Comparison of ENCODE assay signal across 8 cellular contexts in genomic region chr17:8117980-8118768, GRCh38. TPM values are rescaled to one million over a fixed set of nuclear protein-coding genes. Genes with fewer than 3 reads are reported as not detected.
DNase-seq lines count a peak whose midpoint lies in the region; ATAC-seq and TF ChIP-seq lines count a peak whose summit lies in the region.

Gene ALOXE3 (minus strand): TSS chr17:8118514. CDS start chr17:8117990, 524 bp downstream.

- no peak for TF ChIP-seq CTCF in fibroblast of villous mesenchyme (IDR thresholded peaks at IDR 0.05; ENCODE audit: insufficient read depth, low read depth, low read length)

- H2BK5ac ChIP-seq in neuronal stem cell (ENCODE audit: low read length) = peak within 1 kb of the TSS; percentile 16

- peak within 1 kb of the TSS; percentile 72 for H3K14ac ChIP-seq in neuronal stem cell (ENCODE audit: low read length)

- peak within 1 kb of the TSS; percentile 78 to 100 (median 94) for H3K27ac Mint-ChIP-seq in CD8-positive, alpha-beta memory T cell
- H3K27ac Mint-ChIP-seq in activated CD8-positive, alpha-beta T cell treated with anti-CD3 and anti-CD28 coated beads, Interleukin-2, amount 10 ng/mL, durations not matched to agents 7 days and 5 days = peak within 1 kb of the TSS; percentile 91

- no peak within 1 kb of the TSS for H2BK12ac ChIP-seq in neuronal stem cell (ENCODE audit: low read length)

- peak within 1 kb of the TSS; percentile 99 for H3K4me3 ChIP-seq in CD8-positive, alpha-beta memory T cell (ENCODE audit: low read length)
- peak within 1 kb of the TSS; percentile 73 for H3K4me3 ChIP-seq in fibroblast of villous mesenchyme (ENCODE audit: low read depth, low read length)
- H3K4me3 ChIP-seq in neuronal stem cell (ENCODE audit: low read length in 2 of 2) = peak within 1 kb of the TSS; percentile 62 to 88

- peaks cover 44 to 54% of the 10 kb centered on the region in 2 donors for H3K27me3 Mint-ChIP-seq in CD8-positive, alpha-beta memory T cell
- peaks cover 51% of the 10 kb centered on the region for H3K27me3 Mint-ChIP-seq in activated CD8-positive, alpha-beta T cell treated with anti-CD3 and anti-CD28 coated beads, Interleukin-2, amount 10 ng/mL, durations not matched to agents 7 days and 5 days (ENCODE audit: low read depth)

- POLR2A ChIA-PET in CD8-positive, alpha-beta memory T cell (lab: Charles Lee) = interaction anchor here (1.1 to 2.7 kb wide), 5 partner anchors 8 to 129 kb away, joined by 3 to 37 read pairs (median 9); partner anchors contain the start of gene CTC1
- POLR2A ChIA-PET in activated CD8-positive, alpha-beta T cell treated with anti-CD3 and anti-CD28 coated beads, Interleukin-2, amount 10 ng/mL, durations not matched to agents 7 days and 5 days (lab: Charles Lee) = interaction anchor here (0.6 to 2.9 kb wide), 4 partner anchors 38 to 129 kb away, joined by 3 to 42 read pairs (median 14); partner anchors contain the start of gene CTC1

- no peak within 1 kb of the TSS for H3K4ac ChIP-seq in neuronal stem cell (ENCODE audit: low read length)

- H2BK15ac ChIP-seq in neuronal stem cell (ENCODE audit: low read length) = no peak within 1 kb of the TSS

- H3K9me3 ChIP-seq in CD8-positive, alpha-beta memory T cell (ENCODE audit: low read length) = no peaks in the 10 kb centered on the region
- H3K9me3 ChIP-seq in neuronal stem cell (replicated peaks in 1 of 2; ENCODE audit: control insufficient read depth in 2 of 2, insufficient read depth in 1 of 2, low read depth in 1 of 2, low read length in 2 of 2) = no peaks in the 10 kb centered on the region

- peak within 1 kb of the TSS; percentile 84 to 98 (median 94) for H3K4me3 Mint-ChIP-seq in CD8-positive, alpha-beta memory T cell
- peak within 1 kb of the TSS; percentile 89 for H3K4me3 Mint-ChIP-seq in activated CD8-positive, alpha-beta T cell treated with anti-CD3 and anti-CD28 coated beads, Interleukin-2, amount 10 ng/mL, durations not matched to agents 7 days and 5 days

- H2AFZ ChIP-seq in neuronal stem cell (ENCODE audit: low read length) = peak within 1 kb of the TSS; percentile 91

- DNase-seq in CD8-positive, alpha-beta memory T cell = no peak
- DNase-seq in HT1080 (ENCODE audit: low read depth) (peak; percentile 82), fibroblast of villous mesenchyme (ENCODE audit: low read depth) (peak; percentile 51), neuronal stem cell (ENCODE audit: low spot score) (peak; percentile 40), GM19238 (ENCODE audit: insufficient read length, low spot score) (no peak), left lobe of liver (ENCODE audit: low spot score) (no peak)
- DNase-seq in activated CD8-positive, alpha-beta T cell treated with anti-CD3 and anti-CD28 coated beads, Interleukin-2, amount 10 ng/mL, durations not matched to agents 7 days and 5 days = no peak
- DNase-seq in stimulated activated CD8-positive, alpha-beta memory T cell treated with anti-CD3 and anti-CD28 coated beads, Interleukin-4, amount 100 ng/mL, for 48 hours = no peak

- H3K27ac ChIP-seq in CD8-positive, alpha-beta memory T cell (ENCODE audit: low read depth, low read length) = peak within 1 kb of the TSS; percentile 41
- H3K27ac ChIP-seq in neuronal stem cell (replicated peaks; ENCODE audit: low read length) = peak within 1 kb of the TSS; percentile 62

- H3K79me1 ChIP-seq in neuronal stem cell (ENCODE audit: low read depth, low read length) = no peaks in the 10 kb centered on the region

- no peak within 1 kb of the TSS for H2AK5ac ChIP-seq in neuronal stem cell (ENCODE audit: low read depth, low read length)

- CTCF ChIA-PET in CD8-positive, alpha-beta memory T cell (lab: Charles Lee) = interaction anchor here (0.8 to 6.6 kb wide), 32 partner anchors 9 to 202 kb away, joined by 3 to 76 read pairs (median 7); partner anchors contain the start of genes ALOX12B, AURKB, BORCS6 and PER1
- CTCF ChIA-PET in activated CD8-positive, alpha-beta T cell treated with anti-CD3 and anti-CD28 coated beads, Interleukin-2, amount 10 ng/mL, durations not matched to agents 7 days and 5 days (lab: Charles Lee) = interaction anchor here (0.6 to 6.9 kb wide), 28 partner anchors 9 to 431 kb away, joined by 3 to 93 read pairs (median 18); partner anchors contain the start of genes CTC1, KRABD2, PFAS and TP53

- H3K4me2 ChIP-seq in neuronal stem cell (ENCODE audit: insufficient read depth, low read length, poor library complexity, severe bottlenecking) = peak within 1 kb of the TSS; percentile 98

- H3K27me3 ChIP-seq in CD8-positive, alpha-beta memory T cell (ENCODE audit: insufficient read depth, low read length, poor library complexity, severe bottlenecking) = peaks cover 27% of the 10 kb centered on the region
- peaks cover 3 to 51% (median 45%) of the 10 kb centered on the region in 3 experiments for H3K27me3 ChIP-seq in neuronal stem cell (ENCODE audit: control insufficient read depth in 3 of 3, insufficient read depth in 3 of 3, low read depth in 1 of 3, low read length in 3 of 3)

- WGBS in neuronal stem cell (ENCODE audit: extremely low coverage in 2 of 2, insufficient read length in 2 of 2, insufficient replicate concordance in 1 of 2), 2 donors = no CpG with 5 or more reads among the region's 33 CpGs

- no peak for ATAC-seq in activated CD8-positive, alpha-beta T cell treated with anti-CD3 and anti-CD28 coated beads, Interleukin-2, amount 10 ng/mL, durations not matched to agents 7 days and 5 days
- ATAC-seq in left lobe of liver = no peak

- no peak within 1 kb of the TSS for H4K91ac ChIP-seq in neuronal stem cell (ENCODE audit: low read depth, low read length, poor library complexity)

- peaks cover 38 to 53% (median 52%) of the 10 kb centered on the region in 3 donors for H3K4me1 Mint-ChIP-seq in CD8-positive, alpha-beta memory T cell
- peaks cover 43% of the 10 kb centered on the region for H3K4me1 Mint-ChIP-seq in activated CD8-positive, alpha-beta T cell treated with anti-CD3 and anti-CD28 coated beads, Interleukin-2, amount 10 ng/mL, durations not matched to agents 7 days and 5 days (ENCODE audit: low read depth)

- H3K23ac ChIP-seq in neuronal stem cell (ENCODE audit: low read depth, low read length, poor library complexity) = peak within 1 kb of the TSS; percentile 89

- peak within 1 kb of the TSS; percentile 84 for H3K18ac ChIP-seq in neuronal stem cell (ENCODE audit: low read length)

- no peak within 1 kb of the TSS for H2BK120ac ChIP-seq in neuronal stem cell (ENCODE audit: low read depth, low read length)

- H3K36me3 Mint-ChIP-seq in CD8-positive, alpha-beta memory T cell = peaks cover 0 to 12% (median 1%) of the 10 kb centered on the region in 3 donors
- H3K36me3 Mint-ChIP-seq in activated CD8-positive, alpha-beta T cell treated with anti-CD3 and anti-CD28 coated beads, Interleukin-2, amount 10 ng/mL, durations not matched to agents 7 days and 5 days (ENCODE audit: low read depth) = peaks cover 5% of the 10 kb centered on the region

- H3K4me1 ChIP-seq in CD8-positive, alpha-beta memory T cell (ENCODE audit: insufficient read depth, low read length) = peaks cover 42% of the 10 kb centered on the region
- H3K4me1 ChIP-seq in neuronal stem cell (ENCODE audit: control insufficient read depth in 2 of 2, insufficient read depth in 1 of 2, low read depth in 1 of 2, low read length in 2 of 2) = peaks cover 10 to 17% of the 10 kb centered on the region in 2 donors

- H3K36me3 ChIP-seq in CD8-positive, alpha-beta memory T cell (ENCODE audit: insufficient read depth, low read length) = no peaks in the 10 kb centered on the region
- no peaks in the 10 kb centered on the region for H3K36me3 ChIP-seq in neuronal stem cell (replicated peaks in 1 of 2; ENCODE audit: control insufficient read depth in 2 of 2, insufficient read depth in 2 of 2, low read length in 2 of 2)

- peak within 1 kb of the TSS; percentile 90 for H3K9ac ChIP-seq in neuronal stem cell (ENCODE audit: low read depth, low read length, poor library complexity)

- H4K8ac ChIP-seq in neuronal stem cell (ENCODE audit: low read depth, low read length) = no peak within 1 kb of the TSS

- H3K9me3 Mint-ChIP-seq in CD8-positive, alpha-beta memory T cell = peaks cover 0 to 15% (median 8%) of the 10 kb centered on the region in 5 donors
- no peaks in the 10 kb centered on the region for H3K9me3 Mint-ChIP-seq in activated CD8-positive, alpha-beta T cell treated with anti-CD3 and anti-CD28 coated beads, Interleukin-2, amount 10 ng/mL, durations not matched to agents 7 days and 5 days (ENCODE audit: insufficient read depth)

RNA-seq across cellular contexts. Expression of gene ALOXE3, which starts in this region (rescaled TPM):
- total RNA-seq in CD8-positive, alpha-beta memory T cell = not detected
- not detected for polyA plus RNA-seq in CD8-positive, alpha-beta memory T cell
- 0.60 and 1.0 TPM in 2 replicates for total RNA-seq in HT1080 (2014; rRNA removed; shearing (Covaris generic))
- polyA plus RNA-seq in HT1080 (2015; cell fraction: cytosol; rRNA removed) = 1.4 and 2.7 TPM in 2 replicates
- polyA plus RNA-seq in HT1080 (2015; cell fraction: nucleus; rRNA removed) = 1.9 and 2.1 TPM in 2 replicates
- not detected for total RNA-seq in activated CD8-positive, alpha-beta T cell treated with anti-CD3 and anti-CD28 coated beads, Interleukin-2, amount 10 ng/mL, durations not matched to agents 7 days and 5 days
- total RNA-seq in fibroblast of villous mesenchyme (not detected in 2 replicates), left lobe of liver (not detected)
- 0.07 TPM for polyA plus RNA-seq in neuronal stem cell (2013, experiment 1 of 2)
- polyA plus RNA-seq in neuronal stem cell (2013, experiment 2 of 2) = 0.11 TPM

Comparison
In these comparisons a context has a peak if more than half of its experiments do, and no peak if none do; other contexts are left out.
1. Peak in DNase-seq and H3K4me3 ChIP-seq in fibroblast of villous mesenchyme; RNA of the gene not detected or under 1 TPM.
2. DNase-seq: peak in HT1080 (single experiment) and neuronal stem cell (single experiment); none in CD8-positive, alpha-beta memory T cell (0 of 5), activated CD8-positive, alpha-beta T cell treated with anti-CD3 and anti-CD28 coated beads, Interleukin-2, amount 10 ng/mL, durations not matched to agents 7 days and 5 days (single experiment), GM19238 (single experiment), stimulated activated CD8-positive, alpha-beta memory T cell treated with anti-CD3 and anti-CD28 coated beads, Interleukin-4, amount 100 ng/mL, for 48 hours (single experiment) and left lobe of liver (single experiment).
3. Peak in every context shown above with its lines, with median percentiles within 50 percentile points of each other: H3K4me3 ChIP-seq.